In the genomic region with DNA sequence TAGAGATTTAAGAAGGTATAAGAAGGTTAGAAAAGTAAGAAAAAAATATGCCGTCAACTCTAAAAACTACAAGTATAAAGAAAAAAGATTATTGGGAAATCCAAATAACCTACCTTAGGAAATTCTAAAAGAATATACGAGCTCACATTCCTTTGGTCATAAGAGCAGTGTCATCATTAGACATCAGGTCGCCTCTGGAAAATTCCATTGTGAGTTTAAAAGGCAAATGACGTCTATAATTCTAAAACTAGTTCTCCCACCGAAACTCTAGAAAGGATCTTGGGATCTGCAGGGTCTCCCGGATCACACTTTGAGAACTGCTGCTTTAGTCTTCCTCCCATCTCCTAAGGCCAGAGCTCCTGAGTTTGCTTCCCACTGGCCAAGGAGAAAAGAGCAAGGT, we compare ENCODE assay signal across 8 cellular contexts. TPM values are rescaled to one million over a fixed set of nuclear protein-coding genes. Genes with fewer than 3 reads are reported as not detected.
DNase-seq lines count a peak whose midpoint lies in the region; ATAC-seq and TF ChIP-seq lines count a peak whose summit lies in the region.

No MANE protein-coding gene starts in this region.

- H2AFZ ChIP-seq in osteoblast (ENCODE audit: low read length) = peak overlapping the region; percentile 28

- H3K79me2 ChIP-seq in osteoblast (ENCODE audit: insufficient read depth, low read length) = peaks cover 8% of the 10 kb centered on the region

- H3K9me3 ChIP-seq in effector memory CD4-positive, alpha-beta T cell (ENCODE audit: control insufficient read depth, low read length) = no peaks in the 10 kb centered on the region
- no peaks in the 10 kb centered on the region for H3K9me3 ChIP-seq in osteoblast (ENCODE audit: low read depth, low read length)

- peaks cover 5% of the 10 kb centered on the region for H3K36me3 ChIP-seq in effector memory CD4-positive, alpha-beta T cell (ENCODE audit: control insufficient read depth, insufficient read depth, low read length)
- H3K36me3 ChIP-seq in osteoblast (ENCODE audit: insufficient read depth, low read length) = peaks cover 13% of the 10 kb centered on the region

- no peaks in the 10 kb centered on the region for H4K20me1 ChIP-seq in osteoblast (ENCODE audit: insufficient read depth, low read length)

- ATAC-seq in HG03139 (IDR thresholded peaks at IDR 0.05; ENCODE audit: unreplicated experiment) = no peak
- ATAC-seq in GM19023 (IDR thresholded peaks at IDR 0.05; ENCODE audit: unreplicated experiment) = no peak

- DNase-seq in EH (ENCODE audit: low read depth) = peak; percentile 40
- peak; percentile 80 for DNase-seq in OCI-M1 (lab: John Stamatoyannopoulos, UW)
- DNase-seq in effector memory CD4-positive, alpha-beta T cell = no peak
- DNase-seq in osteoblast (ENCODE audit: insufficient read length, low spot score, missing footprints) = no peak
- no peak for DNase-seq in NCI-H524 treated with DMSO at 0.1 percent for 48 hours (lab: John Stamatoyannopoulos, UW)
- DNase-seq in iPS-NIHi7 (ENCODE audit: extremely low spot score) = no peak

- H3K4me1 ChIP-seq in effector memory CD4-positive, alpha-beta T cell (ENCODE audit: control insufficient read depth, insufficient read depth, low read length, poor library complexity, severe bottlenecking) = peaks cover 3% of the 10 kb centered on the region
- peaks cover 3% of the 10 kb centered on the region for H3K4me1 ChIP-seq in osteoblast (ENCODE audit: insufficient read depth, low read length)

- H3K4me2 ChIP-seq in osteoblast (ENCODE audit: insufficient read depth, low read length) = peak overlapping the region; percentile 75

- no peaks in the 10 kb centered on the region for H3K27me3 ChIP-seq in effector memory CD4-positive, alpha-beta T cell (replicated peaks; ENCODE audit: control insufficient read depth, insufficient read depth, low read length, poor library complexity, severe bottlenecking)
- no peaks in the 10 kb centered on the region for H3K27me3 ChIP-seq in osteoblast (ENCODE audit: insufficient read depth, low read length)

- no peak for TF ChIP-seq CTCF in osteoblast (IDR thresholded peaks at IDR 0.05; ENCODE audit: extremely low read depth, low read depth, low read length)

- H3K4me3 ChIP-seq in effector memory CD4-positive, alpha-beta T cell (ENCODE audit: insufficient read depth, low read depth, low read length, poor library complexity, severe bottlenecking) = no peak overlapping the region
- H3K4me3 ChIP-seq in osteoblast (ENCODE audit: insufficient read depth, low read length) = peak overlapping the region; percentile 52

- H3K27ac ChIP-seq in effector memory CD4-positive, alpha-beta T cell (ENCODE audit: insufficient read depth, low read length, poor library complexity, severe bottlenecking) = peak overlapping the region; percentile 89
- peak overlapping the region; percentile 82 for H3K27ac ChIP-seq in osteoblast (ENCODE audit: low read depth, low read length)

RNA-seq across cellular contexts. Expression of a gene that starts 0.5 kb away (rescaled TPM):
- 81.9 and 96.6 TPM in 2 replicates for total RNA-seq in osteoblast

RNA-seq across cellular contexts. Expression of a gene that starts 39.4 kb away (rescaled TPM):
- total RNA-seq in osteoblast = 53.6 and 71.6 TPM in 2 replicates

Comparison
In these comparisons a context has a peak if more than half of its experiments do, and no peak if none do; other contexts are left out.
1. DNase-seq: peak in EH (single experiment) and OCI-M1 (single experiment); none in effector memory CD4-positive, alpha-beta T cell (0 of 3), osteoblast (single experiment), NCI-H524 treated with DMSO at 0.1 percent for 48 hours (single experiment) and iPS-NIHi7 (single experiment).